ENCODE assay signal across 27 cellular contexts in genomic region chr2:76567478-76567877, GRCh38.
"Had no signal": no experiment of that assay in that cellular context is flagged by ENCODE, and none has a peak within 500 bp of the region (broad histone marks: within the 10 kb centered on the region; RNA-seq: fewer than 3 reads in every experiment).

No MANE protein-coding gene starts in this region.

- ATAC-seq: psoas muscle; right cardiac atrium; right lobe of liver; stimulated activated effector memory CD8-positive, alpha-beta T cell treated with anti-CD3 and anti-CD28 coated beads, Interleukin-12 subunit alpha, Interleukin-12 subunit beta, amount 100 ng/mL, for 72 hours; stimulated activated naive B cell treated with anti-CD40 and anti-IgM and Interleukin-4, amounts not matched to agents 10 μg/mL and 1 μg/mL and 100 μg/mL, for 72 hours had no signal

- H3K4me1 Mint-ChIP-seq: nephron; neural progenitor cell; stimulated activated effector memory CD8-positive, alpha-beta T cell treated with anti-CD3 and anti-CD28 coated beads, Interleukin-12 subunit alpha, Interleukin-12 subunit beta, amount 100 ng/mL, for 72 hours; stimulated activated naive B cell treated with anti-CD40 and anti-IgM and Interleukin-4, amounts not matched to agents 10 μg/mL and 1 μg/mL and 100 μg/mL, for 72 hours had no signal

- H3K27ac Mint-ChIP-seq: nephron; neural progenitor cell; progenitor cell of endocrine pancreas; stimulated activated effector memory CD8-positive, alpha-beta T cell treated with anti-CD3 and anti-CD28 coated beads, Interleukin-12 subunit alpha, Interleukin-12 subunit beta, amount 100 ng/mL, for 72 hours; stimulated activated naive B cell treated with anti-CD40 and anti-IgM and Interleukin-4, amounts not matched to agents 10 μg/mL and 1 μg/mL and 100 μg/mL, for 72 hours; stimulated activated naive CD8-positive, alpha-beta T cell treated with anti-CD3 and anti-CD28 coated beads, Interleukin-15, Interleukin-2, amounts not matched to agents 100 ng/mL and 50 ng/mL, for 24 hours had no signal

- FAIRE-seq: small intestine had no signal

- H3K4me3 ChIP-seq: neural progenitor cell, ovary, psoas muscle, right lobe of liver, sigmoid colon, stomach, thoracic aorta, thyroid gland, tibial nerve, upper lobe of left lung, vagina had no signal

- DNase-seq: occipital lobe; ovary; posterior cingulate gyrus; psoas muscle; right cardiac atrium; right lobe of liver; sigmoid colon; small intestine; stimulated activated CD4-positive, alpha-beta T cell treated with anti-CD3 and anti-CD28 coated beads, Interleukin-15, amount 100 ng/mL, for 24 hours; stimulated activated CD4-positive, alpha-beta T cell treated with anti-CD3 and anti-CD28 coated beads, Interleukin-2, amount 100 ng/mL, for 24 hours; stimulated activated CD4-positive, alpha-beta T cell treated with anti-CD3 and anti-CD28 coated beads, Interleukin-2, amount 100 ng/mL, for 48 hours; stimulated activated CD4-positive, alpha-beta T cell treated with anti-CD3 and anti-CD28 coated beads, Interleukin-4, amount 100 ng/mL, for 24 hours; stimulated activated naive B cell treated with anti-CD40 and anti-IgM and Interleukin-4, amounts not matched to agents 10 μg/mL and 1 μg/mL and 100 μg/mL, for 72 hours; stimulated activated naive CD4-positive, alpha-beta T cell treated with Interleukin-2 at 50 U/mL for 16 hours; stomach; thyroid gland; trophoblast cell; upper lobe of left lung had no signal

- H3K27me3 ChIP-seq: neural progenitor cell, ovary, right lobe of liver, sigmoid colon, stomach, thyroid gland, tibial nerve, upper lobe of left lung, vagina had no signal

- H3K79me2 ChIP-seq: parathyroid adenoma had no signal

- H2AFZ ChIP-seq: neural progenitor cell, parathyroid adenoma had no signal

- H3K9me3 ChIP-seq: ovary, psoas muscle, right lobe of liver, sigmoid colon, stomach, thoracic aorta, thyroid gland, tibial nerve, upper lobe of left lung, vagina had no signal

- H3K4me3 Mint-ChIP-seq: nephron; neural progenitor cell; stimulated activated effector memory CD8-positive, alpha-beta T cell treated with anti-CD3 and anti-CD28 coated beads, Interleukin-12 subunit alpha, Interleukin-12 subunit beta, amount 100 ng/mL, for 72 hours; stimulated activated naive B cell treated with anti-CD40 and anti-IgM and Interleukin-4, amounts not matched to agents 10 μg/mL and 1 μg/mL and 100 μg/mL, for 72 hours; stimulated activated naive CD8-positive, alpha-beta T cell treated with anti-CD3 and anti-CD28 coated beads, Interleukin-15, Interleukin-2, amounts not matched to agents 100 ng/mL and 50 ng/mL, for 24 hours had no signal

- H3K27ac ChIP-seq: neural progenitor cell, ovary, parathyroid adenoma, psoas muscle, right lobe of liver, sigmoid colon, stomach, thoracic aorta, thyroid gland, tibial nerve, upper lobe of left lung, vagina had no signal

- H3K9ac ChIP-seq: neural progenitor cell, parathyroid adenoma had no signal

- H3K36me3 ChIP-seq: neural progenitor cell, ovary, right lobe of liver, sigmoid colon, stomach, thoracic aorta, thyroid gland, tibial nerve, upper lobe of left lung, vagina had no signal

- H3K4me2 ChIP-seq: neural progenitor cell had no signal

- H3K4me1 ChIP-seq: neural progenitor cell, parathyroid adenoma, psoas muscle, right lobe of liver, sigmoid colon, stomach, thyroid gland, tibial nerve, upper lobe of left lung, vagina had no signal

- H3K36me3 Mint-ChIP-seq: neural progenitor cell; stimulated activated effector memory CD8-positive, alpha-beta T cell treated with anti-CD3 and anti-CD28 coated beads, Interleukin-12 subunit alpha, Interleukin-12 subunit beta, amount 100 ng/mL, for 72 hours; stimulated activated naive B cell treated with anti-CD40 and anti-IgM and Interleukin-4, amounts not matched to agents 10 μg/mL and 1 μg/mL and 100 μg/mL, for 72 hours had no signal

- H3K9me3 Mint-ChIP-seq: nephron; neural progenitor cell; stimulated activated naive B cell treated with anti-CD40 and anti-IgM and Interleukin-4, amounts not matched to agents 10 μg/mL and 1 μg/mL and 100 μg/mL, for 72 hours had no signal

- H3K27me3 Mint-ChIP-seq: progenitor cell of endocrine pancreas; stimulated activated naive B cell treated with anti-CD40 and anti-IgM and Interleukin-4, amounts not matched to agents 10 μg/mL and 1 μg/mL and 100 μg/mL, for 72 hours; stimulated activated naive CD8-positive, alpha-beta T cell treated with anti-CD3 and anti-CD28 coated beads, Interleukin-15, Interleukin-2, amounts not matched to agents 100 ng/mL and 50 ng/mL, for 24 hours had no signal
